In genomic region chr13:48235814-48236135, GRCh38 we compare ENCODE assay signal across 8 cellular contexts. TPM values are rescaled to one million over a fixed set of nuclear protein-coding genes. Genes with fewer than 3 reads are reported as not detected.
A peak's percentile ranks its signal among the peaks of the same experiment; 100 is the strongest.
DNase-seq lines count a peak whose midpoint lies in the region; ATAC-seq, FAIRE-seq and TF ChIP-seq lines count a peak whose summit lies in the region.

No MANE protein-coding gene starts in this region.

- H3K79me1 ChIP-seq in neuronal stem cell (ENCODE audit: low read depth, low read length) = no peaks in the 10 kb centered on the region

- peak overlapping the region; percentile 100 for H3K27ac ChIP-seq in breast epithelium
- peak overlapping the region; percentile 99 to 100 (median 100) for H3K27ac ChIP-seq in thyroid gland
- H3K27ac ChIP-seq in neuronal stem cell (replicated peaks; ENCODE audit: low read length) = no peak overlapping the region

- H3K4me2 ChIP-seq in neuronal stem cell (ENCODE audit: insufficient read depth, low read length, poor library complexity, severe bottlenecking) = no peak overlapping the region

- no peak overlapping the region for H3K9ac ChIP-seq in neuronal stem cell (ENCODE audit: low read depth, low read length, poor library complexity)

- H3K27ac Mint-ChIP-seq in memory B cell = peak overlapping the region; percentile 72

- H3K36me3 ChIP-seq in breast epithelium = no peaks in the 10 kb centered on the region
- H3K36me3 ChIP-seq in thyroid gland = no peaks in the 10 kb centered on the region
- H3K36me3 ChIP-seq in neuronal stem cell (replicated peaks in 1 of 2; ENCODE audit: control insufficient read depth in 2 of 2, insufficient read depth in 2 of 2, low read length in 2 of 2) = peaks cover 0 to 18% of the 10 kb centered on the region in 2 donors

- H2AFZ ChIP-seq in neuronal stem cell (ENCODE audit: low read length) = no peak overlapping the region

- H2BK12ac ChIP-seq in neuronal stem cell (ENCODE audit: low read length) = no peak overlapping the region

- no peak overlapping the region for H3K4ac ChIP-seq in neuronal stem cell (ENCODE audit: low read length)

- no peak overlapping the region for H4K91ac ChIP-seq in neuronal stem cell (ENCODE audit: low read depth, low read length, poor library complexity)

- H2AK5ac ChIP-seq in neuronal stem cell (ENCODE audit: low read depth, low read length) = no peak overlapping the region

- H4K8ac ChIP-seq in neuronal stem cell (ENCODE audit: low read depth, low read length) = no peak overlapping the region

- no peak overlapping the region for H3K23ac ChIP-seq in neuronal stem cell (ENCODE audit: low read depth, low read length, poor library complexity)

- H3K9me3 ChIP-seq in breast epithelium (no peaks in the 10 kb centered on the region), thyroid gland (no peaks in the 10 kb centered on the region), neuronal stem cell (replicated peaks in 1 of 2; ENCODE audit: control insufficient read depth in 2 of 2, insufficient read depth in 1 of 2, low read depth in 1 of 2, low read length in 2 of 2) (no peaks in the 10 kb centered on the region)

- H3K36me3 Mint-ChIP-seq in activated T-cell treated with anti-CD3 and anti-CD28 coated beads, Interleukin-2, amount 50 U/mL, for 4 hours (ENCODE audit: insufficient read depth) = peaks cover 8% of the 10 kb centered on the region
- H3K36me3 Mint-ChIP-seq in memory B cell = peaks cover 10% of the 10 kb centered on the region

- intact Hi-C loops in breast epithelium (cut with DNase I; ENCODE audit: low total_unique reads) = no loop called here
- intact Hi-C loops in thyroid gland (cut with DNase I) = loop anchor here (5.0 to 10.0 kb wide), 2 partner anchors 67 to 349 kb away; partner anchors contain the start of gene RB1

- no peaks in the 10 kb centered on the region for H3K27me3 Mint-ChIP-seq in activated T-cell treated with anti-CD3 and anti-CD28 coated beads, Interleukin-2, amount 50 U/mL, for 4 hours (ENCODE audit: low read depth)
- H3K27me3 Mint-ChIP-seq in memory B cell = no peaks in the 10 kb centered on the region

- TF ChIP-seq CTCF in breast epithelium (IDR thresholded peaks at IDR 0.05) = no peak
- no peak for TF ChIP-seq CTCF in thyroid gland (IDR thresholded peaks at IDR 0.05)
- no peak for TF ChIP-seq CTCF in D721Med (IDR thresholded peaks at IDR 0.05; ENCODE audit: insufficient read depth, missing control alignments)

- H3K4me3 ChIP-seq in breast epithelium = peak overlapping the region; percentile 98 to 99 (median 99)
- H3K4me3 ChIP-seq in thyroid gland (replicated peaks in 1 of 3) = peak overlapping the region in 1 of 3 donors; percentile 99
- peak overlapping the region in 1 of 2 donors; percentile 95 for H3K4me3 ChIP-seq in neuronal stem cell (ENCODE audit: low read length in 2 of 2)

- 28 to 29% methylated on average over 1 of the region's 1 CpG for WGBS in thyroid gland, 2 donors
- WGBS in neuronal stem cell (ENCODE audit: extremely low coverage in 2 of 2, insufficient read length in 2 of 2, insufficient replicate concordance in 1 of 2), 2 donors = no CpG with 5 or more reads among the region's 1 CpG

- peaks cover 9 to 16% of the 10 kb centered on the region in 2 donors for H3K4me1 ChIP-seq in breast epithelium
- peaks cover 16 to 33% of the 10 kb centered on the region in 2 donors for H3K4me1 ChIP-seq in thyroid gland
- peaks cover 4 to 30% of the 10 kb centered on the region in 2 donors for H3K4me1 ChIP-seq in neuronal stem cell (ENCODE audit: control insufficient read depth in 2 of 2, insufficient read depth in 1 of 2, low read depth in 1 of 2, low read length in 2 of 2)

- no peaks in the 10 kb centered on the region for H3K9me3 Mint-ChIP-seq in activated T-cell treated with anti-CD3 and anti-CD28 coated beads, Interleukin-2, amount 50 U/mL, for 4 hours
- no peaks in the 10 kb centered on the region for H3K9me3 Mint-ChIP-seq in memory B cell

- H3K18ac ChIP-seq in neuronal stem cell (ENCODE audit: low read length) = no peak overlapping the region

- peaks cover 74% of the 10 kb centered on the region for H3K4me1 Mint-ChIP-seq in activated T-cell treated with anti-CD3 and anti-CD28 coated beads, Interleukin-2, amount 50 U/mL, for 4 hours (ENCODE audit: low read depth)
- peaks cover 29% of the 10 kb centered on the region for H3K4me1 Mint-ChIP-seq in memory B cell

- no peak overlapping the region for H3K14ac ChIP-seq in neuronal stem cell (ENCODE audit: low read length)

- no peak for FAIRE-seq in D721Med (lab: Jason Lieb, UNC)

- no peaks in the 10 kb centered on the region for H3K27me3 ChIP-seq in breast epithelium
- no peaks in the 10 kb centered on the region for H3K27me3 ChIP-seq in thyroid gland
- H3K27me3 ChIP-seq in neuronal stem cell (ENCODE audit: control insufficient read depth in 3 of 3, insufficient read depth in 3 of 3, low read depth in 1 of 3, low read length in 3 of 3) = no peaks in the 10 kb centered on the region

- no peak for ATAC-seq in activated T-cell treated with anti-CD3 and anti-CD28 coated beads, Interleukin-2, amount 50 U/mL, for 4 hours
- ATAC-seq in memory B cell (ENCODE audit: low read depth) = no peak

- no peak overlapping the region for H2BK15ac ChIP-seq in neuronal stem cell (ENCODE audit: low read length)

- no peak for DNase-seq in activated T-cell treated with anti-CD3 and anti-CD28 coated beads, Interleukin-2, amount 50 U/mL, for 4 hours
- no peak for DNase-seq in activated T-cell treated with anti-CD3 and anti-CD28 coated beads for 4 hours
- no peak for DNase-seq in breast epithelium (ENCODE audit: low spot score in 2 of 2)
- DNase-seq in memory B cell (ENCODE audit: low spot score in 2 of 2) = no peak
- DNase-seq in thyroid gland = no peak
- no peak for DNase-seq in DMS153 treated with DMSO at 0.1 percent for 48 hours (lab: John Stamatoyannopoulos, UW; ENCODE audit: unreplicated experiment)
- no peak for DNase-seq in neuronal stem cell (ENCODE audit: low spot score)
- no peak for DNase-seq in D721Med (ENCODE audit: insufficient read length, low spot score)

- no peak overlapping the region for H2BK5ac ChIP-seq in neuronal stem cell (ENCODE audit: low read length)

- no peak for TF ChIP-seq POLR2A in breast epithelium (IDR thresholded peaks at IDR 0.05)
- TF ChIP-seq POLR2A in thyroid gland (IDR thresholded peaks at IDR 0.05) = no peak

- peak overlapping the region; percentile 94 for H3K4me3 Mint-ChIP-seq in activated T-cell treated with anti-CD3 and anti-CD28 coated beads, Interleukin-2, amount 50 U/mL, for 4 hours
- peak overlapping the region; percentile 19 for H3K4me3 Mint-ChIP-seq in memory B cell

- no peak overlapping the region for H2BK120ac ChIP-seq in neuronal stem cell (ENCODE audit: low read depth, low read length)

RNA-seq across cellular contexts. Expression of gene ITM2B, which starts 2.8 kb away (rescaled TPM):
- 10 to 100 TPM; 48.8 to 63.5 (median 49.3) TPM for total RNA-seq in activated T-cell treated with anti-CD3 and anti-CD28 coated beads, Interleukin-2, amount 50 U/mL, for 4 hours
- total RNA-seq in breast epithelium (100 to 1,000 TPM; 369 to 727 (median 475) TPM), thyroid gland (100 to 1,000 TPM; 550 to 716 (median 624) TPM)
- polyA plus RNA-seq in neuronal stem cell (2013, experiment 1 of 2) = 126 TPM
- 119 TPM for polyA plus RNA-seq in neuronal stem cell (2013, experiment 2 of 2)

Comparison
In these comparisons a context has a peak if more than half of its experiments do, and no peak if none do; other contexts are left out.
1. RNA of gene ITM2B, which starts 2.8 kb away (total RNA-seq): 550 to 716 TPM in thyroid gland and 369 to 727 TPM in breast epithelium; 48.8 to 63.5 TPM in activated T-cell treated with anti-CD3 and anti-CD28 coated beads, Interleukin-2, amount 50 U/mL, for 4 hours; every median in the first group is over 4 times any median in the second.